In the genomic region with DNA sequence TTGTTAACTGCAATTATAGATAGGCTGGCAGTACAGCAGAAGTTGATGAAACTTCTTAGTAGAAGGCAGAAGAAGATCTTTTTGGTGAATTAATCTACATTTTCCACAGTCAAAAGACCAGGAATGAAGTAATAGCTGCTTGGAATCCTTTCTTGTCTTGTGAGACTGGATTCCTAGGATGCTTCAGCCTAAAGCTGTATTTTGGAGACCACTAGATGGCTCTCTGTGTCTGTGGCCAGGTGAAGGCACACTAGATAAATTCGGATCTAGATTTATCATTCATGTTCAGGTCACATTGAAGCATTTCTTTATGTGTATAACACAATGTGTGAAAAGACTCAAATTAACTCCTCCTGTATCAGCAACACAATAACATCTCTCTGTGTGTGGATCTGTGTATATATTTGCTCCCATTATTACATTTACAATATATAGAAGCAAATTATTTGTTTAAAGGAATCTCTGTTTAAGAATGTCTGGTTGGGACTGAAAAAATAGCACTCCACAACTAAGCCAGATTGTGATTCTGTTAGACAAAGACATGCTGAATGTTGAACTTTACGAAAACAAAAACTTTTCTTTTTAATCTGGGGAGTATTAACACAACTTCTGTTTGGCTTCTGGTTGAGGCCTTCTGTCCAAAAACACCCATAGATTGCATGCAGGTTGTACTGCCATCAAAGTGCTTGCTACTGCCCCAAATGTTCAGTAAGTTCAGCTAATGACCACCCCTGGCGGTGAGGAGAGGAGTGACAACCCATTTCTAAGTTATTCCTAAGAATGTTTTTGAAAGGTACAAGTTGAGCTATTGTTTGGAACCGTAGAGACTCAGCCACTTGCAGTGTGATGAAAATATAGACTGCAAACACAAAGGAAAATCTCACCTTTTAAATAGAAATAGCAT, we compare ENCODE assay signal across 9 cellular contexts. TPM values are rescaled to one million over a fixed set of nuclear protein-coding genes. Genes with fewer than 3 reads are reported as not detected.
DNase-seq lines count a peak whose midpoint lies in the region; ATAC-seq lines count a peak whose summit lies in the region.
"Had no signal": no experiment of that assay in that cellular context is flagged by ENCODE, and none has a peak within 500 bp of the region (broad histone marks: within the 10 kb centered on the region; RNA-seq: fewer than 3 reads in every experiment).

No MANE protein-coding gene starts in this region.

- peak; percentile 88 for ATAC-seq in GM21423 (IDR thresholded peaks at IDR 0.05; ENCODE audit: unreplicated experiment)
- peak; percentile 79 for ATAC-seq in HG03558 (IDR thresholded peaks at IDR 0.05; ENCODE audit: extremely low read depth, unreplicated experiment)

- no peaks in the 10 kb centered on the region for H3K36me3 Mint-ChIP-seq in activated naive CD4-positive, alpha-beta T cell treated with anti-CD3 and anti-CD28 coated beads for 36 hours (ENCODE audit: low read depth)

- H3K4me1 Mint-ChIP-seq in activated naive CD4-positive, alpha-beta T cell treated with anti-CD3 and anti-CD28 coated beads for 36 hours (ENCODE audit: low read depth), result no peaks in the 10 kb centered on the region
- H3K4me1 Mint-ChIP-seq: central memory CD8-positive, alpha-beta T cell had no signal

- peak; percentile 40 for DNase-seq in activated naive CD4-positive, alpha-beta T cell treated with anti-CD3 and anti-CD28 coated beads for 36 hours
- no peak for DNase-seq in activated naive CD4-positive, alpha-beta T cell treated with anti-CD3 and anti-CD28 coated beads, Interleukin-2, amount 50 U/mL, for 16 hours
- DNase-seq in SHP77 treated with DMSO at 0.1 percent for 48 hours (lab: John Stamatoyannopoulos, UW), result peak; percentile 44
- peak; percentile 13 for DNase-seq in glomerular visceral epithelial cell (ENCODE audit: extremely low spot score)
- DNase-seq in effector CD8-positive, alpha-beta T cell (lab: John Stamatoyannopoulos, UW), result no peak
- no peak for DNase-seq in UCSD-AML1 (lab: John Stamatoyannopoulos, UW; ENCODE audit: unreplicated experiment)

- intact Hi-C loops in activated naive CD4-positive, alpha-beta T cell treated with anti-CD3 and anti-CD28 coated beads for 36 hours (cut with micrococcal nuclease), result loop anchor here (1.0 kb wide), 2 partner anchors 23 to 126 kb away; no protein-coding TSS in a partner anchor

- H3K9me3 Mint-ChIP-seq in activated naive CD4-positive, alpha-beta T cell treated with anti-CD3 and anti-CD28 coated beads for 36 hours, result no peaks in the 10 kb centered on the region
- H3K9me3 Mint-ChIP-seq: central memory CD8-positive, alpha-beta T cell had no signal

- no peak overlapping the region for H3K27ac Mint-ChIP-seq in activated naive CD4-positive, alpha-beta T cell treated with anti-CD3 and anti-CD28 coated beads for 36 hours

- CTCF ChIA-PET in activated naive CD4-positive, alpha-beta T cell treated with anti-CD3 and anti-CD28 coated beads for 36 hours (lab: Charles Lee), result interaction anchor here (0.6 to 2.0 kb wide), 9 partner anchors 15 to 1146 kb away, joined by 3 to 9 read pairs (median 4); no protein-coding TSS in a partner anchor

- H3K4me3 Mint-ChIP-seq in activated naive CD4-positive, alpha-beta T cell treated with anti-CD3 and anti-CD28 coated beads for 36 hours, result no peak overlapping the region
- H3K4me3 Mint-ChIP-seq: central memory CD8-positive, alpha-beta T cell had no signal

- peaks cover 10% of the 10 kb centered on the region for H3K27me3 Mint-ChIP-seq in activated naive CD4-positive, alpha-beta T cell treated with anti-CD3 and anti-CD28 coated beads for 36 hours (ENCODE audit: low read depth)
- H3K27me3 Mint-ChIP-seq: central memory CD8-positive, alpha-beta T cell had no signal

RNA-seq across cellular contexts. Expression of a gene that starts 10.6 kb away (rescaled TPM):
- total RNA-seq in activated naive CD4-positive, alpha-beta T cell treated with anti-CD3 and anti-CD28 coated beads for 36 hours, result not detected

Comparison
In these comparisons a context has a peak if more than half of its experiments do, and no peak if none do; other contexts are left out.
1. DNase-seq: peak in activated naive CD4-positive, alpha-beta T cell treated with anti-CD3 and anti-CD28 coated beads for 36 hours (single experiment), SHP77 treated with DMSO at 0.1 percent for 48 hours (single experiment) and glomerular visceral epithelial cell (single experiment); none in activated naive CD4-positive, alpha-beta T cell treated with anti-CD3 and anti-CD28 coated beads, Interleukin-2, amount 50 U/mL, for 16 hours (single experiment), effector CD8-positive, alpha-beta T cell (single experiment) and UCSD-AML1 (single experiment).